Comparison of ENCODE assay signal across 9 cellular contexts in genomic region chr7:156827587-156828203, GRCh38.
DNase-seq lines count a peak whose midpoint lies in the region; ATAC-seq, FAIRE-seq and TF ChIP-seq lines count a peak whose summit lies in the region.
"Had no signal": no experiment of that assay in that cellular context is flagged by ENCODE, and none has a peak within 500 bp of the region (broad histone marks: within the 10 kb centered on the region; RNA-seq: fewer than 3 reads in every experiment).

No MANE protein-coding gene starts in this region.

- intact Hi-C loops in HepG2 (cut with micrococcal nuclease; ENCODE audit: unreplicated experiment) = no loop called here
- intact Hi-C loops in activated T-helper 1 cell treated with anti-CD3 and anti-CD28 coated beads, Interleukin-12 subunit alpha, Interleukin-12 subunit beta, Interleukin-2, Interleukin-4 antibody, amounts not matched to agents 30 ng/mL and 10 ng/mL and 1 ng/mL, durations not matched to agents 14 hours and 24 hours and 36 hours (cut with micrococcal nuclease) = loop anchor here (5.0 kb wide), 1 partner anchor 1030 kb away; no protein-coding TSS in a partner anchor

- no peaks in the 10 kb centered on the region for H4K20me1 ChIP-seq in HepG2 (ENCODE audit: insufficient read depth, low read length)

- peak; percentile 32 to 39 for DNase-seq in AML-193 (lab: John Stamatoyannopoulos, UW)
- peak; percentile 39 for DNase-seq in HEK293T (ENCODE audit: extremely low spot score)
- DNase-seq in astrocyte of the hippocampus (ENCODE audit: low read depth, low spot score) = peak; percentile 38
- DNase-seq in HepG2 (ENCODE audit: low spot score) = no peak
- no peak for DNase-seq in activated T-helper 1 cell treated with anti-CD3 and anti-CD28 coated beads, Interleukin-12 subunit alpha, Interleukin-12 subunit beta, Interleukin-2, Interleukin-4 antibody, amounts not matched to agents 30 ng/mL and 10 ng/mL and 1 ng/mL, durations not matched to agents 14 hours and 24 hours and 36 hours (ENCODE audit: low spot score)
- no peak for DNase-seq in GDM1 (lab: John Stamatoyannopoulos, UW)

- peaks cover 3 to 11% of the 10 kb centered on the region in 2 experiments; a peak in 2 of 5 replicates for H3K36me3 ChIP-seq in HepG2 (replicated peaks in 1 of 2; ENCODE audit: control insufficient read depth in 1 of 2, insufficient read depth in 2 of 2, low read length in 2 of 2)

- POLR2A ChIA-PET in HEK293T (lab: Yijun Ruan, JAX) (no interaction called here), HepG2 (lab: Yijun Ruan, JAX) (no interaction called here)

- no peak for TF ChIP-seq RAD21 in HepG2 (CRISPR knock-in tag; IDR thresholded peaks at IDR 0.05)

- in situ Hi-C loops in HepG2 (cut with HindIII; ENCODE audit: extremely low pct_ligation_motif_present, low pct_unique_long_range_greater_than_20kb) = no loop called here

- H3K4me1 Mint-ChIP-seq in activated T-helper 1 cell treated with anti-CD3 and anti-CD28 coated beads, Interleukin-12 subunit alpha, Interleukin-12 subunit beta, Interleukin-2, Interleukin-4 antibody, amounts not matched to agents 30 ng/mL and 10 ng/mL and 1 ng/mL, durations not matched to agents 14 hours and 24 hours and 36 hours (ENCODE audit: low read depth) = no peaks in the 10 kb centered on the region
- H3K4me1 Mint-ChIP-seq: central memory CD8-positive, alpha-beta T cell had no signal

- FAIRE-seq in HepG2 (lab: Jason Lieb, UNC) = no peak

- no peak for TF ChIP-seq POLR2A in HepG2 (IDR thresholded peaks at IDR 0.05; ENCODE audit: insufficient read depth in 1 of 2, low read depth in 2 of 2, low read length in 2 of 2)

- no peak overlapping the region for H3K9ac ChIP-seq in HepG2 (ENCODE audit: insufficient read depth, low read depth, low read length)

- no peaks in the 10 kb centered on the region for H3K9me3 ChIP-seq in HepG2 (ENCODE audit: low read length)

- no peaks in the 10 kb centered on the region for H3K9me3 Mint-ChIP-seq in activated T-helper 1 cell treated with anti-CD3 and anti-CD28 coated beads, Interleukin-12 subunit alpha, Interleukin-12 subunit beta, Interleukin-2, Interleukin-4 antibody, amounts not matched to agents 30 ng/mL and 10 ng/mL and 1 ng/mL, durations not matched to agents 14 hours and 24 hours and 36 hours
- H3K9me3 Mint-ChIP-seq: central memory CD8-positive, alpha-beta T cell had no signal

- H3K36me3 Mint-ChIP-seq in activated T-helper 1 cell treated with anti-CD3 and anti-CD28 coated beads, Interleukin-12 subunit alpha, Interleukin-12 subunit beta, Interleukin-2, Interleukin-4 antibody, amounts not matched to agents 30 ng/mL and 10 ng/mL and 1 ng/mL, durations not matched to agents 14 hours and 24 hours and 36 hours (ENCODE audit: low read depth) = peaks cover 6% of the 10 kb centered on the region

- TF ChIP-seq CTCF in HepG2 (CRISPR knock-in tag; IDR thresholded peaks at IDR 0.05) = peak; percentile 41

- no peak overlapping the region for H2AFZ ChIP-seq in HepG2 (ENCODE audit: low read length)

- CTCF ChIA-PET in HEK293T (lab: Yijun Ruan, JAX) = interaction anchor here (0.7 kb wide), 1 partner anchor 57 kb away, joined by 3 read pairs; no protein-coding TSS in a partner anchor
- CTCF ChIA-PET in HepG2 (lab: Yijun Ruan, JAX; ENCODE audit: low intra/inter-chr PET ratio, low total read pairs) = no interaction called here

- H3K4me1 ChIP-seq in HepG2 (ENCODE audit: insufficient read depth, low read length) = no peaks in the 10 kb centered on the region

- no peak overlapping the region for H3K4me3 ChIP-seq in HepG2 (replicated peaks in 1 of 3; ENCODE audit: insufficient read depth in 1 of 3, low read depth in 2 of 3, low read length in 3 of 3)

- H3K27me3 Mint-ChIP-seq in activated T-helper 1 cell treated with anti-CD3 and anti-CD28 coated beads, Interleukin-12 subunit alpha, Interleukin-12 subunit beta, Interleukin-2, Interleukin-4 antibody, amounts not matched to agents 30 ng/mL and 10 ng/mL and 1 ng/mL, durations not matched to agents 14 hours and 24 hours and 36 hours (ENCODE audit: insufficient read depth) = no peaks in the 10 kb centered on the region
- H3K27me3 Mint-ChIP-seq: central memory CD8-positive, alpha-beta T cell had no signal

- H3K79me2 ChIP-seq in HepG2 (ENCODE audit: insufficient read depth, low read length) = no peaks in the 10 kb centered on the region

- WGBS in HepG2 (ENCODE audit: low lambda C conversion rate) = 98% methylated on average over 6 of the region's 6 CpGs

- ATAC-seq in HepG2 (no peak), HG02678 (IDR thresholded peaks at IDR 0.05; ENCODE audit: unreplicated experiment) (no peak), GM18517 (IDR thresholded peaks at IDR 0.05; ENCODE audit: unreplicated experiment) (no peak)

- no peak overlapping the region for H3K4me2 ChIP-seq in HepG2 (ENCODE audit: low read depth, low read length)

- no peak overlapping the region for H3K27ac ChIP-seq in HepG2 (ENCODE audit: extremely low read length, insufficient read depth, low read length)

- H3K27me3 ChIP-seq in HepG2 (ENCODE audit: control insufficient read depth in 1 of 2, insufficient read depth in 2 of 2, low read length in 2 of 2) = no peaks in the 10 kb centered on the region

- H3K4me3 Mint-ChIP-seq in activated T-helper 1 cell treated with anti-CD3 and anti-CD28 coated beads, Interleukin-12 subunit alpha, Interleukin-12 subunit beta, Interleukin-2, Interleukin-4 antibody, amounts not matched to agents 30 ng/mL and 10 ng/mL and 1 ng/mL, durations not matched to agents 14 hours and 24 hours and 36 hours = no peak overlapping the region
- H3K4me3 Mint-ChIP-seq: central memory CD8-positive, alpha-beta T cell had no signal

- H3K27ac Mint-ChIP-seq in activated T-helper 1 cell treated with anti-CD3 and anti-CD28 coated beads, Interleukin-12 subunit alpha, Interleukin-12 subunit beta, Interleukin-2, Interleukin-4 antibody, amounts not matched to agents 30 ng/mL and 10 ng/mL and 1 ng/mL, durations not matched to agents 14 hours and 24 hours and 36 hours = no peak overlapping the region

- no peak for TF ChIP-seq EP300 in HepG2 (IDR thresholded peaks at IDR 0.05; ENCODE audit: low read depth in 2 of 2, low read length in 2 of 2)
- TF ChIP-seq EP300 in HepG2 (CRISPR knock-in tag; IDR thresholded peaks at IDR 0.05; ENCODE audit: borderline replicate concordance) = no peak

- no TSS peak for BruUV-seq in HepG2 (replicated peaks; lab: Mats Ljungman, UMichigan)

TF ChIP-seq in HEK293T, 16 proteins besides CTCF, POLR2A, EP300 and RAD21:
- no peak for TF ChIP-seq CTBP1 (IDR thresholded peaks at IDR 0.05; ENCODE audit: borderline replicate concordance)
- TF ChIP-seq ARNT (IDR thresholded peaks at IDR 0.05) = no peak
- TF ChIP-seq HDGF (IDR thresholded peaks at IDR 0.05; ENCODE audit: borderline replicate concordance) = no peak
- TF ChIP-seq SP1 (IDR thresholded peaks at IDR 0.05) = no peak
- no peak for TF ChIP-seq TARDBP (IDR thresholded peaks at IDR 0.05)
- no peak for TF ChIP-seq LEF1 (IDR thresholded peaks at IDR 0.05; ENCODE audit: borderline replicate concordance)
- TF ChIP-seq ELF4 (IDR thresholded peaks at IDR 0.05) = no peak
- no peak for TF ChIP-seq FOXA1 (IDR thresholded peaks at IDR 0.05)
- TF ChIP-seq PKNOX1 (IDR thresholded peaks at IDR 0.05) = no peak
- no peak for TF ChIP-seq FOXK2 (IDR thresholded peaks at IDR 0.05)
- TF ChIP-seq ZNF384 (IDR thresholded peaks at IDR 0.05) = no peak
- no peak for TF ChIP-seq BHLHE40 (IDR thresholded peaks at IDR 0.05; ENCODE audit: borderline replicate concordance)
- no peak for TF ChIP-seq L3MBTL2 (conservative IDR thresholded peaks at IDR 0.05)
- no peak for TF ChIP-seq NFRKB (IDR thresholded peaks at IDR 0.05)
- TF ChIP-seq FOXM1 (IDR thresholded peaks at IDR 0.05; ENCODE audit: borderline replicate concordance) = no peak
- TF ChIP-seq SUZ12 (IDR thresholded peaks at IDR 0.05) = no peak

TF ChIP-seq in HepG2, 621 proteins besides CTCF, POLR2A, EP300 and RAD21:
- TF ChIP-seq STAG1 (CRISPR knock-in tag; IDR thresholded peaks at IDR 0.05) (peak; percentile 56), ZBTB38 (CRISPR knock-in tag; IDR thresholded peaks at IDR 0.05) (no peak)

Comparison
In these comparisons a context has a peak if more than half of its experiments do, and no peak if none do; other contexts are left out.
1. DNase-seq: peak in AML-193 (2 of 2), HEK293T (single experiment) and astrocyte of the hippocampus (single experiment); none in HepG2 (single experiment), activated T-helper 1 cell treated with anti-CD3 and anti-CD28 coated beads, Interleukin-12 subunit alpha, Interleukin-12 subunit beta, Interleukin-2, Interleukin-4 antibody, amounts not matched to agents 30 ng/mL and 10 ng/mL and 1 ng/mL, durations not matched to agents 14 hours and 24 hours and 36 hours (single experiment) and GDM1 (single experiment).